17 cellular contexts compared by ENCODE assay signal in the genomic region with DNA sequence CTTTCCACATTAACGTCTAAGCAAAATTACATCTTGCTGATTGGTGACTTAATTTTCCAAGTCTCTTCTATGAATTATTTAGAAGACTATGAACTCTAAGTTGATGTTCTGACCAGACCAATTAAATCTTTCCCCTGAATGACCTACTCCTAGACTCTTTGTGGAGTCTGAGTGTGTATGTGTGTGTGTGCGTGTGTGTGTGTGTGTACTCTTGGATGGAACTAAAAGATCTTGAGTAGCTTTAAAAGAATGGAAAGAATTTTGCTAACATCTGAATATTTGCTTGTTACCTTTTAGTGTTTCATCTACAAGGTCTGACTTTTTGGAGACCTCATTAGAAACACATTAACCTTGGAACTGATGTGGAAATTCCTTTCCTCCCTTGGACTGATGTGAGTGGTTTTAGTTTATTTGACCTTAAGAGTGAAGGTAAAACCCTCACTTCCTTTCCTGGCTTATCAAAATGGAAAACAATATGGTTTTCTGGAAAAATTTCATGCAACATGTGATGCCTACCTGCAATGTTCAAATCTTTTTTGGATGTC.
"Had no signal": no experiment of that assay in that cellular context is flagged by ENCODE, and none has a peak within 500 bp of the region (broad histone marks: within the 10 kb centered on the region; RNA-seq: fewer than 3 reads in every experiment).

No MANE protein-coding gene starts in this region.

- ATAC-seq: esophagus mucosa; heart left ventricle; left lobe of liver; mucosa of descending colon; naive thymus-derived CD8-positive, alpha-beta T cell; sciatic nerve; stimulated activated memory B cell treated with anti-CD40 and anti-IgM and Interleukin-4, amounts not matched to agents 10 μg/mL and 1 μg/mL and 100 μg/mL, for 72 hours; upper lobe of right lung had no signal

- H3K36me3 ChIP-seq: heart left ventricle, spleen, tibial artery, upper lobe of right lung, vagina had no signal

- H3K4me3 ChIP-seq: heart left ventricle, mucosa of descending colon, spleen, tibial artery, upper lobe of right lung, vagina had no signal

- H3K9me3 Mint-ChIP-seq: endodermal cell; naive thymus-derived CD8-positive, alpha-beta T cell; stimulated activated naive CD8-positive, alpha-beta T cell treated with anti-CD3 and anti-CD28 coated beads, Interleukin-15, Interleukin-2, amounts not matched to agents 100 ng/mL and 50 ng/mL, for 24 hours had no signal

- H3K27ac ChIP-seq: heart left ventricle, spleen, tibial artery, upper lobe of right lung, vagina had no signal

- H3K4me1 Mint-ChIP-seq: stimulated activated memory B cell treated with anti-CD40 and anti-IgM and Interleukin-4, amounts not matched to agents 10 μg/mL and 1 μg/mL and 100 μg/mL, for 72 hours had no signal

- H3K9me3 ChIP-seq: heart left ventricle, mucosa of descending colon, spleen, tibial artery, upper lobe of right lung, vagina had no signal

- H3K27ac Mint-ChIP-seq: endodermal cell; stimulated activated memory B cell treated with anti-CD40 and anti-IgM and Interleukin-4, amounts not matched to agents 10 μg/mL and 1 μg/mL and 100 μg/mL, for 72 hours had no signal

- H3K27me3 Mint-ChIP-seq: stimulated activated memory B cell treated with anti-CD40 and anti-IgM and Interleukin-4, amounts not matched to agents 10 μg/mL and 1 μg/mL and 100 μg/mL, for 72 hours; stimulated activated naive CD8-positive, alpha-beta T cell treated with anti-CD3 and anti-CD28 coated beads, Interleukin-15, Interleukin-2, amounts not matched to agents 100 ng/mL and 50 ng/mL, for 24 hours had no signal

- H3K4me1 ChIP-seq: heart left ventricle, spleen, tibial artery, upper lobe of right lung, vagina had no signal

- H3K36me3 Mint-ChIP-seq: naive thymus-derived CD8-positive, alpha-beta T cell; stimulated activated memory B cell treated with anti-CD40 and anti-IgM and Interleukin-4, amounts not matched to agents 10 μg/mL and 1 μg/mL and 100 μg/mL, for 72 hours had no signal

- DNase-seq: effector CD4-positive, alpha-beta T cell; endodermal cell; heart left ventricle; hippocampal formation; mucosa of descending colon; naive thymus-derived CD8-positive, alpha-beta T cell; posterior cingulate gyrus; spleen; stimulated activated CD4-positive, alpha-beta T cell treated with anti-CD3 and anti-CD28 coated beads, Interleukin-4, amount 100 ng/mL, for 24 hours; tibial artery; upper lobe of right lung had no signal

- H3K4me3 Mint-ChIP-seq: endodermal cell; naive thymus-derived CD8-positive, alpha-beta T cell; stimulated activated memory B cell treated with anti-CD40 and anti-IgM and Interleukin-4, amounts not matched to agents 10 μg/mL and 1 μg/mL and 100 μg/mL, for 72 hours; stimulated activated naive CD8-positive, alpha-beta T cell treated with anti-CD3 and anti-CD28 coated beads, Interleukin-15, Interleukin-2, amounts not matched to agents 100 ng/mL and 50 ng/mL, for 24 hours had no signal

- H3K27me3 ChIP-seq: heart left ventricle, tibial artery, upper lobe of right lung, vagina had no signal
